26 cellular contexts compared by ENCODE assay signal in genomic region chr1:167440776-167441175, GRCh38.
A peak's percentile ranks its signal among the peaks of the same experiment; 100 is the strongest.
DNase-seq lines count a peak whose midpoint lies in the region; ATAC-seq and TF ChIP-seq lines count a peak whose summit lies in the region.
"Had no signal": no experiment of that assay in that cellular context is flagged by ENCODE, and none has a peak within 500 bp of the region (broad histone marks: within the 10 kb centered on the region; RNA-seq: fewer than 3 reads in every experiment).

No MANE protein-coding gene starts in this region.

- peak overlapping the region; percentile 33 for H3K27ac ChIP-seq in CD4-positive, alpha-beta T cell (ENCODE audit: low read depth, low read length)
- peak overlapping the region; percentile 57 for H3K27ac ChIP-seq in naive thymus-derived CD4-positive, alpha-beta T cell (ENCODE audit: low read depth, low read length)
- H3K27ac ChIP-seq: 22Rv1, esophagus muscularis mucosa, left ventricle myocardium inferior, SJSA1, upper lobe of left lung, WERI-Rb-1 had no signal

- POLR2A ChIA-PET in activated CD4-positive, alpha-beta T cell treated with anti-CD3 and anti-CD28 coated beads, Interleukin-2, amount 10 ng/mL, durations not matched to agents 7 days and 5 days (lab: Charles Lee): no interaction called here
- POLR2A ChIA-PET in CD4-positive, alpha-beta T cell (lab: Charles Lee): interaction anchor here (1.0 to 8.0 kb wide), 4 partner anchors 8 to 221 kb away, joined by 3 to 91 read pairs (median 11); partner anchors contain the start of genes CD247 and POU2F1
- POLR2A ChIA-PET in naive thymus-derived CD4-positive, alpha-beta T cell (lab: Charles Lee): interaction anchor here (0.8 to 11.9 kb wide), 12 partner anchors 9 to 93 kb away, joined by 3 to 281 read pairs (median 3); partner anchors contain the start of gene CD247

- peaks cover 81% of the 10 kb centered on the region for H3K36me3 Mint-ChIP-seq in activated CD4-positive, alpha-beta T cell treated with anti-CD3 and anti-CD28 coated beads, Interleukin-2, amount 10 ng/mL, durations not matched to agents 7 days and 5 days (ENCODE audit: low read depth)
- peaks cover 96% of the 10 kb centered on the region for H3K36me3 Mint-ChIP-seq in CD4-positive, alpha-beta T cell (ENCODE audit: low read depth)
- peaks cover 15% of the 10 kb centered on the region for H3K36me3 Mint-ChIP-seq in activated naive CD8-positive, alpha-beta T cell
- H3K36me3 Mint-ChIP-seq in naive thymus-derived CD4-positive, alpha-beta T cell: peaks cover 11 to 37% (median 30%) of the 10 kb centered on the region in 5 donors
- H3K36me3 Mint-ChIP-seq: stimulated activated memory B cell treated with anti-CD40 and anti-IgM and Interleukin-4, amounts not matched to agents 10 μg/mL and 1 μg/mL and 100 μg/mL, for 72 hours had no signal

- H3K36me3 ChIP-seq in naive thymus-derived CD4-positive, alpha-beta T cell (ENCODE audit: control insufficient read depth in 2 of 3, insufficient read depth in 3 of 3, low read length in 3 of 3): peaks cover 18 to 67% (median 20%) of the 10 kb centered on the region in 3 experiments
- H3K36me3 ChIP-seq: esophagus muscularis mucosa, left ventricle myocardium inferior, SJSA1, upper lobe of left lung, WERI-Rb-1 had no signal

- CTCF ChIA-PET in activated CD4-positive, alpha-beta T cell treated with anti-CD3 and anti-CD28 coated beads, Interleukin-2, amount 10 ng/mL, durations not matched to agents 7 days and 5 days (lab: Charles Lee): interaction anchor here (0.8 to 2.7 kb wide), 6 partner anchors 8 to 176 kb away, joined by 3 to 6 read pairs (median 4); partner anchors contain the start of gene CD247
- CTCF ChIA-PET in CD4-positive, alpha-beta T cell (lab: Charles Lee): interaction anchor here (1.4 kb wide), 1 partner anchor 93 kb away, joined by 7 read pairs; no protein-coding TSS in a partner anchor
- CTCF ChIA-PET in naive thymus-derived CD4-positive, alpha-beta T cell (lab: Charles Lee): interaction anchor here (0.5 to 4.8 kb wide), 14 partner anchors 10 to 179 kb away, joined by 3 to 30 read pairs (median 4); partner anchors contain the start of gene CD247

- no peak overlapping the region for H3K4me3 ChIP-seq in naive thymus-derived CD4-positive, alpha-beta T cell (ENCODE audit: low read length)
- H3K4me3 ChIP-seq: esophagus muscularis mucosa, left ventricle myocardium inferior, SJSA1, upper lobe of left lung had no signal

- H3K27ac Mint-ChIP-seq in activated CD4-positive, alpha-beta T cell treated with anti-CD3 and anti-CD28 coated beads, Interleukin-2, amount 10 ng/mL, durations not matched to agents 7 days and 5 days: peak overlapping the region; percentile 90
- H3K27ac Mint-ChIP-seq in CD4-positive, alpha-beta T cell: peak overlapping the region; percentile 100
- H3K27ac Mint-ChIP-seq in activated naive CD8-positive, alpha-beta T cell: peak overlapping the region; percentile 58
- peak overlapping the region; percentile 24 to 96 (median 92) for H3K27ac Mint-ChIP-seq in naive thymus-derived CD4-positive, alpha-beta T cell

- H3K27me3 Mint-ChIP-seq in activated CD4-positive, alpha-beta T cell treated with anti-CD3 and anti-CD28 coated beads, Interleukin-2, amount 10 ng/mL, durations not matched to agents 7 days and 5 days: no peaks in the 10 kb centered on the region
- no peaks in the 10 kb centered on the region for H3K27me3 Mint-ChIP-seq in CD4-positive, alpha-beta T cell
- H3K27me3 Mint-ChIP-seq in activated naive CD8-positive, alpha-beta T cell: no peaks in the 10 kb centered on the region
- no peaks in the 10 kb centered on the region for H3K27me3 Mint-ChIP-seq in naive thymus-derived CD4-positive, alpha-beta T cell
- H3K27me3 Mint-ChIP-seq: stimulated activated memory B cell treated with anti-CD40 and anti-IgM and Interleukin-4, amounts not matched to agents 10 μg/mL and 1 μg/mL and 100 μg/mL, for 72 hours had no signal

- H3K4me1 Mint-ChIP-seq in activated CD4-positive, alpha-beta T cell treated with anti-CD3 and anti-CD28 coated beads, Interleukin-2, amount 10 ng/mL, durations not matched to agents 7 days and 5 days: peaks cover 95% of the 10 kb centered on the region
- H3K4me1 Mint-ChIP-seq in CD4-positive, alpha-beta T cell (ENCODE audit: low read depth): peaks cover 87% of the 10 kb centered on the region
- peaks cover 80% of the 10 kb centered on the region for H3K4me1 Mint-ChIP-seq in activated naive CD8-positive, alpha-beta T cell (ENCODE audit: low read depth)
- H3K4me1 Mint-ChIP-seq in naive thymus-derived CD4-positive, alpha-beta T cell: peaks cover 56 to 99% (median 88%) of the 10 kb centered on the region in 7 donors

- ATAC-seq in CD4-positive, alpha-beta T cell (ENCODE audit: poor library complexity): no peak
- ATAC-seq in naive thymus-derived CD4-positive, alpha-beta T cell: no peak
- ATAC-seq: stimulated activated memory B cell treated with anti-CD40 and anti-IgM and Interleukin-4, amounts not matched to agents 10 μg/mL and 1 μg/mL and 100 μg/mL, for 72 hours had no signal

- no peaks in the 10 kb centered on the region for H3K9me3 Mint-ChIP-seq in activated CD4-positive, alpha-beta T cell treated with anti-CD3 and anti-CD28 coated beads, Interleukin-2, amount 10 ng/mL, durations not matched to agents 7 days and 5 days
- H3K9me3 Mint-ChIP-seq in CD4-positive, alpha-beta T cell: no peaks in the 10 kb centered on the region
- no peaks in the 10 kb centered on the region for H3K9me3 Mint-ChIP-seq in activated naive CD8-positive, alpha-beta T cell (ENCODE audit: low read depth)
- H3K9me3 Mint-ChIP-seq in naive thymus-derived CD4-positive, alpha-beta T cell: no peaks in the 10 kb centered on the region
- H3K9me3 Mint-ChIP-seq: stimulated activated memory B cell treated with anti-CD40 and anti-IgM and Interleukin-4, amounts not matched to agents 10 μg/mL and 1 μg/mL and 100 μg/mL, for 72 hours had no signal

- H3K4me3 Mint-ChIP-seq in activated CD4-positive, alpha-beta T cell treated with anti-CD3 and anti-CD28 coated beads, Interleukin-2, amount 10 ng/mL, durations not matched to agents 7 days and 5 days: no peak overlapping the region
- H3K4me3 Mint-ChIP-seq in CD4-positive, alpha-beta T cell: peak overlapping the region; percentile 68
- H3K4me3 Mint-ChIP-seq in activated naive CD8-positive, alpha-beta T cell: no peak overlapping the region
- peak overlapping the region in 3 of 10 donors; percentile 62 to 86 (median 79) for H3K4me3 Mint-ChIP-seq in naive thymus-derived CD4-positive, alpha-beta T cell

- TF ChIP-seq CTCF in CD4-positive, alpha-beta T cell (IDR thresholded peaks at IDR 0.05): no peak

- no peaks in the 10 kb centered on the region for H3K9me3 ChIP-seq in CD4-positive, alpha-beta T cell (ENCODE audit: control insufficient read depth, low read length)
- no peaks in the 10 kb centered on the region for H3K9me3 ChIP-seq in naive thymus-derived CD4-positive, alpha-beta T cell (ENCODE audit: control insufficient read depth in 2 of 3, low read length in 3 of 3)
- H3K9me3 ChIP-seq: esophagus muscularis mucosa, left ventricle myocardium inferior, SJSA1, upper lobe of left lung had no signal

- intact Hi-C loops in CD4-positive, alpha-beta T cell (cut with DNase I, micrococcal nuclease): loop anchor here (5.0 to 10.0 kb wide), 4 partner anchors 38 to 376 kb away; partner anchors contain the start of gene POU2F1 (in 1 of the 2)
- intact Hi-C loops in naive thymus-derived CD4-positive, alpha-beta T cell (cut with micrococcal nuclease): loop anchor here in 1 of 2 donors (5.0 kb wide), 1 partner anchor 373 kb away; no protein-coding TSS in a partner anchor

- no peak for DNase-seq in activated CD4-positive, alpha-beta T cell treated with anti-CD3 and anti-CD28 coated beads, Interleukin-2, amount 10 ng/mL, durations not matched to agents 7 days and 5 days
- DNase-seq in activated CD4-positive, alpha-beta T cell treated with anti-CD3 and anti-CD28 coated beads, Interleukin-2, amount 50 U/mL, for 1 hour: no peak
- DNase-seq in CD4-positive, alpha-beta T cell: no peak
- no peak for DNase-seq in naive thymus-derived CD4-positive, alpha-beta T cell
- DNase-seq in NCI-H510A treated with DMSO at 0.1 percent for 48 hours (lab: John Stamatoyannopoulos, UW): no peak
- DNase-seq in DMS 273 treated with DMSO at 0.1 percent for 48 hours (lab: John Stamatoyannopoulos, UW): no peak
- no peak for DNase-seq in middle frontal gyrus (ENCODE audit: extremely low spot score, low spot score)
- DNase-seq: activated CD4-positive, alpha-beta T cell treated with anti-CD3 and anti-CD28 coated beads for 48 hours; activated effector memory CD4-positive, alpha-beta T cell treated with anti-CD3 and anti-CD28 coated beads, Interleukin-2, amount 50 U/mL, for 16 hours; C1 segment of cervical spinal cord; dermis blood vessel endothelial cell; foreskin fibroblast; left ventricle myocardium inferior; NCI-H1048; NCI-H1694; nucleus accumbens; stimulated activated CD4-positive, alpha-beta T cell treated with anti-CD3 and anti-CD28 coated beads, Interleukin-15, amount 100 ng/mL, for 24 hours; stimulated activated CD4-positive, alpha-beta T cell treated with anti-CD3 and anti-CD28 coated beads, Interleukin-4, amount 100 ng/mL, for 4 hours; substantia nigra; upper lobe of left lung; WERI-Rb-1 had no signal

- H3K27me3 ChIP-seq in CD4-positive, alpha-beta T cell (ENCODE audit: control insufficient read depth, insufficient read depth, low read length): no peaks in the 10 kb centered on the region
- H3K27me3 ChIP-seq in naive thymus-derived CD4-positive, alpha-beta T cell (ENCODE audit: control insufficient read depth in 2 of 2, insufficient read depth in 2 of 2, low read length in 2 of 2): no peaks in the 10 kb centered on the region
- H3K27me3 ChIP-seq: upper lobe of left lung had no signal

- H3K4me1 ChIP-seq in naive thymus-derived CD4-positive, alpha-beta T cell (ENCODE audit: control insufficient read depth in 2 of 2, insufficient read depth in 2 of 2, low read length in 2 of 2): peaks cover 51 to 79% of the 10 kb centered on the region in 2 donors
